Comparison of ENCODE assay signal across 12 cellular contexts in genomic region chr10:62582804-62583208, GRCh38.
A peak's percentile ranks its signal among the peaks of the same experiment; 100 is the strongest.
DNase-seq lines count a peak whose midpoint lies in the region; TF ChIP-seq lines count a peak whose summit lies in the region.
"Had no signal": no experiment of that assay in that cellular context is flagged by ENCODE, and none has a peak within 500 bp of the region (broad histone marks: within the 10 kb centered on the region; RNA-seq: fewer than 3 reads in every experiment).

No MANE protein-coding gene starts in this region.

- no peaks in the 10 kb centered on the region for H4K20me1 ChIP-seq in MM.1S (ENCODE audit: insufficient read depth, low read length)
- H4K20me1 ChIP-seq: BLaER1 had no signal

- H3K9me2 ChIP-seq in MM.1S (replicated peaks; ENCODE audit: insufficient read depth, low read length), result no peaks in the 10 kb centered on the region

- no peak for TF ChIP-seq EP300 in ovary (IDR thresholded peaks at IDR 0.05)

- H2AFZ ChIP-seq in MM.1S (ENCODE audit: low read length), result no peak overlapping the region

- intact Hi-C loops in ovary (cut with DNase I), result no loop called here

- H3K79me2 ChIP-seq in MM.1S (ENCODE audit: low read length), result no peaks in the 10 kb centered on the region

- H3K27me3 ChIP-seq in ovary (no peaks in the 10 kb centered on the region), MM.1S (replicated peaks; ENCODE audit: insufficient read depth, low read length) (no peaks in the 10 kb centered on the region)
- H3K27me3 ChIP-seq: BLaER1 had no signal

- no peak overlapping the region for H3K9ac ChIP-seq in MM.1S (ENCODE audit: low read length)
- H3K9ac ChIP-seq: BLaER1 had no signal

- H3K4me3 ChIP-seq in foreskin fibroblast (ENCODE audit: low read depth in 1 of 2, low read length in 2 of 2) (no peak overlapping the region), ovary (no peak overlapping the region), MM.1S (ENCODE audit: low read length) (no peak overlapping the region)
- H3K4me3 ChIP-seq: BLaER1 had no signal

- H3K9me3 ChIP-seq in ovary, result no peaks in the 10 kb centered on the region
- H3K9me3 ChIP-seq in MM.1S (replicated peaks; ENCODE audit: insufficient read depth, low read length), result no peaks in the 10 kb centered on the region
- H3K9me3 ChIP-seq: BLaER1 had no signal

- 5 to 12% (median 10%) methylated on average over 7 of the region's 7 CpGs for WGBS in ovary, 3 donors

- no peaks in the 10 kb centered on the region for H3F3A ChIP-seq in MM.1S (ENCODE audit: insufficient read depth, low read length)

- TF ChIP-seq POLR2A in ovary (IDR thresholded peaks at IDR 0.05), result no peak

- TF ChIP-seq CTCF in foreskin fibroblast (IDR thresholded peaks at IDR 0.05; ENCODE audit: low read depth, low read length) (no peak), ovary (IDR thresholded peaks at IDR 0.05) (no peak), MM.1S (IDR thresholded peaks at IDR 0.05; ENCODE audit: low read length) (no peak)

- no peak overlapping the region for H3K4me2 ChIP-seq in MM.1S (ENCODE audit: low read depth, low read length)
- H3K4me2 ChIP-seq: BLaER1 had no signal

- H3K36me3 ChIP-seq in ovary (no peaks in the 10 kb centered on the region), MM.1S (replicated peaks; ENCODE audit: insufficient read depth, low read length) (no peaks in the 10 kb centered on the region)
- H3K36me3 ChIP-seq: BLaER1 had no signal

- no peak overlapping the region for H3K27ac ChIP-seq in ovary
- H3K27ac ChIP-seq in MM.1S (ENCODE audit: low read length), result no peak overlapping the region
- H3K27ac ChIP-seq: BLaER1 had no signal

- H3K4me1 ChIP-seq in ovary (ENCODE audit: insufficient read depth), result no peaks in the 10 kb centered on the region
- H3K4me1 ChIP-seq in MM.1S (ENCODE audit: low read length), result no peaks in the 10 kb centered on the region
- H3K4me1 ChIP-seq: BLaER1 had no signal

- DNase-seq in AG08396 (ENCODE audit: low spot score) (peak; percentile 77), T1000 (lab: John Stamatoyannopoulos, UW) (peak; percentile 41), foreskin fibroblast (peak; percentile 94 to 98), ovary (peak in 3 of 5 donors; percentile 29 to 52 (median 31)), MM.1S (no peak), T-helper 9 cell (no peak), midbrain (lab: John Stamatoyannopoulos, UW) (no peak)
- DNase-seq in stimulated activated CD4-positive, alpha-beta T cell treated with anti-CD3 and anti-CD28 coated beads, Interleukin-2, amount 100 ng/mL, for 48 hours, result no peak
- DNase-seq: activated CD4-positive, alpha-beta memory T cell treated with anti-CD3 and anti-CD28 coated beads, Interleukin-2, amount 10 ng/mL, durations not matched to agents 7 days and 5 days; central memory CD4-positive, alpha-beta T cell; islet precursor cell had no signal

Comparison
In these comparisons a context has a peak if more than half of its experiments do, and no peak if none do; other contexts are left out.
1. DNase-seq: peak in AG08396 (single experiment), T1000 (single experiment), foreskin fibroblast (2 of 2) and ovary (3 of 5); none in MM.1S (single experiment), T-helper 9 cell (single experiment), midbrain (single experiment) and stimulated activated CD4-positive, alpha-beta T cell treated with anti-CD3 and anti-CD28 coated beads, Interleukin-2, amount 100 ng/mL, for 48 hours (0 of 2).